Comparison of ENCODE assay signal across 23 cellular contexts in genomic region chr16:81681311-81681710, GRCh38.
DNase-seq lines count a peak whose midpoint lies in the region; ATAC-seq and TF ChIP-seq lines count a peak whose summit lies in the region.
"Had no signal": no experiment of that assay in that cellular context is flagged by ENCODE, and none has a peak within 500 bp of the region (broad histone marks: within the 10 kb centered on the region; RNA-seq: fewer than 3 reads in every experiment).

No MANE protein-coding gene starts in this region.

- intact Hi-C loops in thyroid gland (cut with DNase I), result no loop called here

- H3K36me3 ChIP-seq in endodermal cell (ENCODE audit: control insufficient read depth, insufficient read depth, low read length), result peaks cover 27% of the 10 kb centered on the region
- no peaks in the 10 kb centered on the region for H3K36me3 ChIP-seq in thyroid gland

- H3K9me3 ChIP-seq in endodermal cell (ENCODE audit: control insufficient read depth, low read length) (no peaks in the 10 kb centered on the region), thyroid gland (no peaks in the 10 kb centered on the region)

- H3K27me3 Mint-ChIP-seq in endodermal cell (ENCODE audit: insufficient read depth) (no peaks in the 10 kb centered on the region), progenitor cell of endocrine pancreas (no peaks in the 10 kb centered on the region)
- H3K27me3 Mint-ChIP-seq: IgD-negative memory B cell had no signal

- H3K27ac ChIP-seq in endodermal cell (ENCODE audit: low read depth, low read length), result no peak overlapping the region
- peak overlapping the region; percentile 88 to 97 (median 96) for H3K27ac ChIP-seq in thyroid gland

- H3K9ac ChIP-seq in endodermal cell (ENCODE audit: extremely low read depth, low read length, poor library complexity, severe bottlenecking), result no peak overlapping the region

- H3K27ac Mint-ChIP-seq in activated naive CD4-positive, alpha-beta T cell treated with anti-CD3 and anti-CD28 coated beads, Interleukin-2, amount 50 U/mL, for 72 hours, result peak overlapping the region; percentile 36 to 65
- H3K27ac Mint-ChIP-seq in endodermal cell (peak overlapping the region; percentile 35), progenitor cell of endocrine pancreas (peak overlapping the region; percentile 25)
- H3K27ac Mint-ChIP-seq: CD8-positive, alpha-beta T cell; IgD-negative memory B cell had no signal

- H3K36me3 Mint-ChIP-seq in activated naive CD4-positive, alpha-beta T cell treated with anti-CD3 and anti-CD28 coated beads, Interleukin-2, amount 50 U/mL, for 72 hours, result peaks cover 0 to 7% of the 10 kb centered on the region in 2 donors
- peaks cover 46% of the 10 kb centered on the region for H3K36me3 Mint-ChIP-seq in endodermal cell (ENCODE audit: low read depth)
- H3K36me3 Mint-ChIP-seq in progenitor cell of endocrine pancreas (ENCODE audit: insufficient read depth), result peaks cover 12% of the 10 kb centered on the region

- no peak for TF ChIP-seq POLR2A in thyroid gland (IDR thresholded peaks at IDR 0.05)

- H3K4me3 ChIP-seq in endodermal cell (ENCODE audit: low read length) (no peak overlapping the region), thyroid gland (replicated peaks in 1 of 3) (no peak overlapping the region)

- H3K4me1 ChIP-seq in endodermal cell (ENCODE audit: control insufficient read depth, insufficient read depth, low read length), result no peaks in the 10 kb centered on the region
- peaks cover 52 to 56% of the 10 kb centered on the region in 2 donors for H3K4me1 ChIP-seq in thyroid gland

- no peak for ATAC-seq in activated naive CD4-positive, alpha-beta T cell treated with anti-CD3 and anti-CD28 coated beads, Interleukin-2, amount 50 U/mL, for 72 hours
- ATAC-seq in GM19463 (IDR thresholded peaks at IDR 0.05; ENCODE audit: unreplicated experiment), result no peak
- ATAC-seq: CD8-positive, alpha-beta T cell; HCT116; Panc1 had no signal

- no peaks in the 10 kb centered on the region for H3K9me3 Mint-ChIP-seq in activated naive CD4-positive, alpha-beta T cell treated with anti-CD3 and anti-CD28 coated beads, Interleukin-2, amount 50 U/mL, for 72 hours
- H3K9me3 Mint-ChIP-seq in endodermal cell (no peaks in the 10 kb centered on the region), progenitor cell of endocrine pancreas (ENCODE audit: low read depth) (no peaks in the 10 kb centered on the region)
- H3K9me3 Mint-ChIP-seq: CD8-positive, alpha-beta T cell; IgD-negative memory B cell had no signal

- H3K4me3 Mint-ChIP-seq in endodermal cell (no peak overlapping the region), progenitor cell of endocrine pancreas (ENCODE audit: low read depth) (no peak overlapping the region)
- H3K4me3 Mint-ChIP-seq: CD8-positive, alpha-beta T cell; IgD-negative memory B cell had no signal

- no peaks in the 10 kb centered on the region for H3K27me3 ChIP-seq in endodermal cell (ENCODE audit: control insufficient read depth, insufficient read depth, low read length, poor library complexity, severe bottlenecking)
- no peaks in the 10 kb centered on the region for H3K27me3 ChIP-seq in thyroid gland

- no peak for DNase-seq in activated naive CD4-positive, alpha-beta T cell treated with anti-CD3 and anti-CD28 coated beads, Interleukin-2, amount 50 U/mL, for 72 hours (ENCODE audit: low spot score in 2 of 2)
- DNase-seq in activated naive CD4-positive, alpha-beta T cell treated with anti-CD3 and anti-CD28 coated beads, Interleukin-2, amount 50 U/mL, for 16 hours, result no peak
- no peak for DNase-seq in endodermal cell
- DNase-seq in progenitor cell of endocrine pancreas (ENCODE audit: low spot score, unreplicated experiment), result no peak
- peak in 1 of 2 donors; percentile 28 for DNase-seq in thyroid gland
- no peak for DNase-seq in activated CD8-positive, alpha-beta memory T cell treated with anti-CD3 and anti-CD28 coated beads for 24 hours
- DNase-seq in activated T-cell treated with anti-CD3 and anti-CD28 coated beads, Interleukin-2, amount 50 U/mL, for 48 hours, result no peak
- DNase-seq: 8988T; AML-193; Calu3; CD8-positive, alpha-beta T cell; DMS153; GOT3; NCI-H1105; NCI-H2029 treated with DMSO at 0.1 percent for 48 hours; NCI-H226; NCI-H524; NCI-H774; NK-92 treated with Interleukin-12 subunit alpha and Interleukin-12 subunit beta, amount 100 ng/mL, for 24 hours had no signal

- WGBS in endodermal cell (ENCODE audit: insufficient coverage in 1 of 2, insufficient read length in 1 of 2), 2 experiments, result 96% methylated on average over 13 to 14 of the region's 14 CpGs
- 85 to 95% methylated on average over 12 of the region's 14 CpGs for WGBS in thyroid gland, 2 donors

- TF ChIP-seq CTCF in endodermal cell (conservative IDR thresholded peaks at IDR 0.05) (no peak), progenitor cell of endocrine pancreas (IDR thresholded peaks at IDR 0.05; ENCODE audit: unreplicated experiment) (no peak), thyroid gland (IDR thresholded peaks at IDR 0.05) (no peak)

- H3K4me1 Mint-ChIP-seq in endodermal cell (no peaks in the 10 kb centered on the region), progenitor cell of endocrine pancreas (ENCODE audit: low read depth) (no peaks in the 10 kb centered on the region)
